ENCODE assay signal across 9 cellular contexts in genomic region chr15:74599156-74599555, GRCh38. TPM values are rescaled to one million over a fixed set of nuclear protein-coding genes. Genes with fewer than 3 reads are reported as not detected.
DNase-seq lines count a peak whose midpoint lies in the region; ATAC-seq and TF ChIP-seq lines count a peak whose summit lies in the region.
"Had no signal": no experiment of that assay in that cellular context is flagged by ENCODE, and none has a peak within 500 bp of the region (broad histone marks: within the 10 kb centered on the region; RNA-seq: fewer than 3 reads in every experiment).

No MANE protein-coding gene starts in this region.

- peak overlapping the region; percentile 88 to 100 (median 99) for H3K27ac Mint-ChIP-seq in CD4-positive, alpha-beta memory T cell
- H3K27ac Mint-ChIP-seq in T-cell: peak overlapping the region; percentile 74 to 99

- H3K27me3 Mint-ChIP-seq in CD4-positive, alpha-beta memory T cell: no peaks in the 10 kb centered on the region
- no peaks in the 10 kb centered on the region for H3K27me3 Mint-ChIP-seq in T-cell

- H3K27me3 ChIP-seq in CD4-positive, alpha-beta memory T cell (ENCODE audit: insufficient read depth, low read length): no peaks in the 10 kb centered on the region
- no peaks in the 10 kb centered on the region for H3K27me3 ChIP-seq in fibroblast of lung (ENCODE audit: control insufficient read depth, insufficient read depth, low read length)
- no peaks in the 10 kb centered on the region for H3K27me3 ChIP-seq in psoas muscle (ENCODE audit: insufficient read depth in 3 of 3, low read length in 2 of 3)

- H3K4me3 Mint-ChIP-seq in CD4-positive, alpha-beta memory T cell: peak overlapping the region; percentile 93 to 100 (median 100)
- peak overlapping the region; percentile 94 to 99 (median 99) for H3K4me3 Mint-ChIP-seq in T-cell

- peaks cover 11 to 25% of the 10 kb centered on the region in 2 donors for H3K36me3 Mint-ChIP-seq in CD4-positive, alpha-beta memory T cell
- H3K36me3 Mint-ChIP-seq in T-cell: peaks cover 5% of the 10 kb centered on the region

- H3K4me1 ChIP-seq in CD4-positive, alpha-beta memory T cell (ENCODE audit: insufficient read depth, low read length): peaks cover 14% of the 10 kb centered on the region
- H3K4me1 ChIP-seq in fibroblast of lung (ENCODE audit: control insufficient read depth, extremely low read depth, insufficient read depth, low read length): no peaks in the 10 kb centered on the region
- H3K4me1 ChIP-seq in psoas muscle: peaks cover 13% of the 10 kb centered on the region

- peaks cover 7 to 25% (median 16%) of the 10 kb centered on the region in 4 donors for H3K4me1 Mint-ChIP-seq in CD4-positive, alpha-beta memory T cell
- peaks cover 19 to 20% (median 20%) of the 10 kb centered on the region in 3 donors for H3K4me1 Mint-ChIP-seq in T-cell

- no peak for ATAC-seq in T-cell (replicated peaks in 1 of 4)
- peak in 1 of 4 donors; percentile 16 for ATAC-seq in psoas muscle

- 58 to 64% (median 59%) methylated on average over 15 of the region's 15 CpGs for WGBS in psoas muscle, 3 donors

- no peaks in the 10 kb centered on the region for H3K9me3 ChIP-seq in CD4-positive, alpha-beta memory T cell (ENCODE audit: control insufficient read depth in 1 of 2, low read length in 2 of 2)
- H3K9me3 ChIP-seq in fibroblast of lung (ENCODE audit: control insufficient read depth, insufficient read depth, low read depth, low read length) (no peaks in the 10 kb centered on the region), psoas muscle (no peaks in the 10 kb centered on the region)

- intact Hi-C loops in CD4-positive, alpha-beta memory T cell (cut with micrococcal nuclease): loop anchor here (5.0 kb wide), 1 partner anchor 57 kb away; the partner anchor contains the start of gene ARID3B
- intact Hi-C loops in psoas muscle (cut with DNase I): no loop called here

- POLR2A ChIA-PET in CD4-positive, alpha-beta memory T cell (lab: Charles Lee; ENCODE audit: partially characterized antibody): interaction anchor here (0.6 to 5.0 kb wide), 7 partner anchors 11 to 852 kb away, joined by 3 to 61 read pairs (median 5); partner anchors contain the start of genes ARID3B, CLK3, SIN3A and UBL7
- POLR2A ChIA-PET in T-cell (lab: Charles Lee): interaction anchor here in 1 of 2 donors (0.5 kb wide), 1 partner anchor 298 kb away, joined by 3 read pairs; no protein-coding TSS in a partner anchor

- H3K36me3 ChIP-seq in CD4-positive, alpha-beta memory T cell (ENCODE audit: insufficient read depth, low read length): peaks cover 3% of the 10 kb centered on the region
- no peaks in the 10 kb centered on the region for H3K36me3 ChIP-seq in fibroblast of lung (ENCODE audit: control insufficient read depth, insufficient read depth, low read length)
- H3K36me3 ChIP-seq in psoas muscle (ENCODE audit: insufficient read depth in 1 of 2, low read depth in 1 of 2): peaks cover 0 to 8% of the 10 kb centered on the region in 2 donors

- H3K9me3 Mint-ChIP-seq in CD4-positive, alpha-beta memory T cell: peaks cover 0 to 3% (median 0%) of the 10 kb centered on the region in 8 donors
- no peaks in the 10 kb centered on the region for H3K9me3 Mint-ChIP-seq in T-cell

- peak overlapping the region; percentile 67 to 76 for H3K4me3 ChIP-seq in CD4-positive, alpha-beta memory T cell (ENCODE audit: low read length in 2 of 2)
- peak overlapping the region; percentile 53 to 81 (median 72) for H3K4me3 ChIP-seq in fibroblast of lung (replicated peaks in 1 of 4; ENCODE audit: control extremely low read depth in 1 of 4, insufficient read depth in 1 of 4, low read depth in 3 of 4, low read length in 4 of 4)
- H3K4me3 ChIP-seq in psoas muscle: peak overlapping the region; percentile 85

- no peak overlapping the region for H3K9ac ChIP-seq in fibroblast of lung (ENCODE audit: insufficient read depth, low read length)

- H3K79me2 ChIP-seq in fibroblast of lung (ENCODE audit: control insufficient read depth, insufficient read depth, low read length): no peaks in the 10 kb centered on the region

- H4K20me1 ChIP-seq in fibroblast of lung (ENCODE audit: control insufficient read depth, extremely low read depth, insufficient read depth, low read length): no peaks in the 10 kb centered on the region

- peak overlapping the region; percentile 82 for H3K27ac ChIP-seq in CD4-positive, alpha-beta memory T cell (ENCODE audit: low read depth, low read length)
- H3K27ac ChIP-seq in fibroblast of lung (ENCODE audit: insufficient read depth, low read length): no peak overlapping the region
- peak overlapping the region; percentile 85 for H3K27ac ChIP-seq in psoas muscle

- peak overlapping the region; percentile 76 for H3K4me2 ChIP-seq in fibroblast of lung (ENCODE audit: extremely low read depth, insufficient read depth, low read length)

- no peak overlapping the region for H2AFZ ChIP-seq in fibroblast of lung (ENCODE audit: low read length)

- TF ChIP-seq CTCF in fibroblast of lung (conservative IDR thresholded peaks at IDR 0.05 in 1 of 2, IDR thresholded peaks at IDR 0.05 in 1 of 2; ENCODE audit: low read depth in 1 of 2, low read length in 2 of 2) (no peak), psoas muscle (IDR thresholded peaks at IDR 0.05) (no peak)

- CTCF ChIA-PET in CD4-positive, alpha-beta memory T cell (lab: Charles Lee; ENCODE audit: partially characterized antibody): interaction anchor here (0.9 to 2.0 kb wide), 4 partner anchors 16 to 172 kb away, joined by 3 to 6 read pairs (median 3); partner anchors contain the start of gene CLK3
- CTCF ChIA-PET in T-cell (lab: Charles Lee): interaction anchor here in 1 of 2 donors (1.1 to 1.7 kb wide), 4 partner anchors 13 to 59 kb away, joined by 3 to 6 read pairs (median 6); partner anchors contain the start of genes ARID3B and CLK3

- DNase-seq in CD4-positive, alpha-beta memory T cell: no peak
- no peak for DNase-seq in T-cell
- DNase-seq in fibroblast of lung (ENCODE audit: low read depth in 2 of 2): no peak
- peak in 1 of 2 donors; percentile 19 for DNase-seq in psoas muscle
- DNase-seq in HT-29 (ENCODE audit: low spot score): no peak
- no peak for DNase-seq in NOMO-1 treated with DMSO at 0.1 percent for 48 hours (lab: John Stamatoyannopoulos, UW; ENCODE audit: unreplicated experiment)
- no peak for DNase-seq in NCI-H146 treated with DMSO at 0.1 percent for 48 hours (lab: John Stamatoyannopoulos, UW; ENCODE audit: unreplicated experiment)
- DNase-seq in NCI-H82 treated with DMSO at 0.1 percent for 48 hours (lab: John Stamatoyannopoulos, UW; ENCODE audit: unreplicated experiment): no peak
- DNase-seq: NCI-H2107 had no signal

RNA-seq across cellular contexts. Expression of gene CLK3, which starts 16.5 kb away (rescaled TPM):
- total RNA-seq in CD4-positive, alpha-beta memory T cell: 100 to 1,000 TPM; 163 to 167 TPM
- polyA plus RNA-seq in CD4-positive, alpha-beta memory T cell: 10 to 100 TPM; 59.1 to 94.1 TPM
- total RNA-seq in T-cell (100 to 1,000 TPM; 162 to 258 (median 180) TPM), fibroblast of lung (30.8 and 43.1 TPM in 2 replicates), psoas muscle (10 to 100 TPM; 40.9 to 57.5 (median 46.5) TPM)
- polyA plus RNA-seq in fibroblast of lung (39.9 and 41.4 TPM in 2 replicates), psoas muscle (10 to 100 TPM; 36.6 to 61.8 (median 51.6) TPM)
- 40.8 and 43.5 TPM in 2 replicates for polyA plus RNA-seq in fibroblast of lung (2012)
- polyA minus RNA-seq in fibroblast of lung (ENCODE audit: low replicate concordance): 145 and 250 TPM in 2 replicates
- total RNA-seq in HT-29 (2014; rRNA removed; shearing (Covaris generic)): 94.7 and 115 TPM in 2 replicates

RNA-seq across cellular contexts. Expression of gene ARID3B, which starts 58.1 kb away (rescaled TPM):
- total RNA-seq in CD4-positive, alpha-beta memory T cell: 10 to 100 TPM; 32.9 TPM
- 10 to 100 TPM in 1 of 2 donors, 1 to 10 TPM in 1; 4.1 to 16.1 TPM for polyA plus RNA-seq in CD4-positive, alpha-beta memory T cell
- 10 to 100 TPM; 36.2 to 48.7 (median 42.9) TPM for total RNA-seq in T-cell
- total RNA-seq in fibroblast of lung: 0.99 and 1.0 TPM in 2 replicates
- polyA plus RNA-seq in fibroblast of lung: 0.72 and 1.0 TPM in 2 replicates
- polyA plus RNA-seq in fibroblast of lung (2012): 0.84 and 0.97 TPM in 2 replicates
- polyA minus RNA-seq in fibroblast of lung (ENCODE audit: low replicate concordance): 1.1 and 3.3 TPM in 2 replicates
- total RNA-seq in psoas muscle: 1 to 10 TPM; 1.8 to 4.7 (median 2.9) TPM
- 1 to 10 TPM; 2.5 to 5.5 (median 4.7) TPM for polyA plus RNA-seq in psoas muscle
- total RNA-seq in HT-29 (2014; rRNA removed; shearing (Covaris generic)): 4.4 and 5.1 TPM in 2 replicates
